8 cellular contexts compared by ENCODE assay signal in genomic region chr3:127959873-127960272, GRCh38. TPM values are rescaled to one million over a fixed set of nuclear protein-coding genes. Genes with fewer than 3 reads are reported as not detected.
DNase-seq lines count a peak whose midpoint lies in the region; ATAC-seq, FAIRE-seq and TF ChIP-seq lines count a peak whose summit lies in the region.

No MANE protein-coding gene starts in this region.

- no peak overlapping the region for H3K4me2 ChIP-seq in H1 (ENCODE audit: insufficient read depth in 1 of 2, low read depth in 2 of 2, low read length in 2 of 2)
- H3K4me2 ChIP-seq in neuronal stem cell (ENCODE audit: insufficient read depth, low read length, poor library complexity, severe bottlenecking) = no peak overlapping the region

- peak; percentile 81 to 87 for TF ChIP-seq RAD21 in H1 (IDR thresholded peaks at IDR 0.05 in 1 of 2, conservative IDR thresholded peaks at IDR 0.05 in 1 of 2; ENCODE audit: low read depth in 2 of 2, low read length in 2 of 2)

- H4K8ac ChIP-seq in H1 (ENCODE audit: extremely low read depth, insufficient read depth, low read length) (no peak overlapping the region), neuronal stem cell (ENCODE audit: low read depth, low read length) (no peak overlapping the region)

- H3K79me2 ChIP-seq in H1 (ENCODE audit: control insufficient read depth in 1 of 2, insufficient read depth in 2 of 2, low read length in 2 of 2) = no peaks in the 10 kb centered on the region

- no peaks in the 10 kb centered on the region for H3K9me3 ChIP-seq in right atrium auricular region
- H3K9me3 ChIP-seq in H1 (ENCODE audit: insufficient read depth in 2 of 2, low read depth in 1 of 2, low read length in 1 of 2) = no peaks in the 10 kb centered on the region; a peak in 1 of 4 replicates
- no peaks in the 10 kb centered on the region for H3K9me3 ChIP-seq in neuronal stem cell (replicated peaks in 1 of 2; ENCODE audit: control insufficient read depth in 2 of 2, insufficient read depth in 1 of 2, low read depth in 1 of 2, low read length in 2 of 2)

- peak in 1 of 2 donors; percentile 60 for TF ChIP-seq CTCF in right atrium auricular region (IDR thresholded peaks at IDR 0.05)
- TF ChIP-seq CTCF in H1 (IDR thresholded peaks at IDR 0.05; ENCODE audit: control extremely low read depth in 1 of 3, insufficient read depth in 1 of 3, low read depth in 1 of 3, low read length in 3 of 3) = peak; percentile 71 to 81 (median 76)

- peaks cover 0 to 20% of the 10 kb centered on the region in 2 donors for H3K4me1 ChIP-seq in right atrium auricular region
- H3K4me1 ChIP-seq in H1 (replicated peaks in 1 of 4; ENCODE audit: control insufficient read depth in 3 of 4, insufficient read depth in 4 of 4, low read length in 3 of 4) = no peaks in the 10 kb centered on the region; a peak in 1 of 7 replicates
- no peaks in the 10 kb centered on the region for H3K4me1 ChIP-seq in neuronal stem cell (ENCODE audit: control insufficient read depth in 2 of 2, insufficient read depth in 1 of 2, low read depth in 1 of 2, low read length in 2 of 2)

- H4K20me1 ChIP-seq in H1 (replicated peaks in 1 of 2; ENCODE audit: control insufficient read depth in 1 of 2, insufficient read depth in 2 of 2, low read length in 2 of 2) = no peaks in the 10 kb centered on the region

- WGBS in H1 (ENCODE audit: extremely low coverage in 1 of 2, insufficient coverage in 1 of 2, insufficient read length in 1 of 2, insufficient replicate concordance in 2 of 2, low coverage in 1 of 2, low lambda C conversion rate in 2 of 2, missing lambda C conversion rate in 1 of 2), 2 experiments = 47% methylated on average over 4 of the region's 4 CpGs; no CpG with 5 or more reads in 1 of the 2 experiments
- WGBS in neuronal stem cell (ENCODE audit: extremely low coverage in 2 of 2, insufficient read length in 2 of 2, insufficient replicate concordance in 1 of 2), 2 donors = no CpG with 5 or more reads among the region's 4 CpGs

- H2AFZ ChIP-seq in H1 (ENCODE audit: low read length) (no peak overlapping the region), neuronal stem cell (ENCODE audit: low read length) (no peak overlapping the region)

- DNase-seq in Right ventricle myocardium superior (no peak), right atrium auricular region (ENCODE audit: low spot score) (no peak), NCI-H524 (lab: John Stamatoyannopoulos, UW) (peak; percentile 90 to 95), H1 (ENCODE audit: low read depth in 1 of 2, low spot score in 2 of 2) (peak in 1 of 2 experiments; percentile 59), neuronal stem cell (ENCODE audit: low spot score) (peak; percentile 20), hippocampal formation (lab: John Stamatoyannopoulos, UW) (no peak), NCI-H1436 (lab: John Stamatoyannopoulos, UW) (no peak)

- H2BK120ac ChIP-seq in H1 (replicated peaks; ENCODE audit: low read depth, low read length) (no peak overlapping the region), neuronal stem cell (ENCODE audit: low read depth, low read length) (no peak overlapping the region)

- H2BK15ac ChIP-seq in H1 (ENCODE audit: low read length) (no peak overlapping the region), neuronal stem cell (ENCODE audit: low read length) (no peak overlapping the region)

- H3K79me1 ChIP-seq in H1 (ENCODE audit: low read depth, low read length) (no peaks in the 10 kb centered on the region), neuronal stem cell (ENCODE audit: low read depth, low read length) (no peaks in the 10 kb centered on the region)

- ATAC-seq in Right ventricle myocardium superior (ENCODE audit: poor library complexity) = peak; percentile 62
- no peak for ATAC-seq in HG03521 (IDR thresholded peaks at IDR 0.05; ENCODE audit: unreplicated experiment)

- H3K9ac ChIP-seq in H1 (replicated peaks in 1 of 4; ENCODE audit: extremely low read depth in 1 of 4, low read depth in 3 of 4, low read length in 3 of 4) = no peak overlapping the region
- H3K9ac ChIP-seq in neuronal stem cell (ENCODE audit: low read depth, low read length, poor library complexity) = no peak overlapping the region

- TF ChIP-seq POLR2A in H1 (IDR thresholded peaks at IDR 0.05; ENCODE audit: control extremely low read depth in 1 of 2, low read depth in 2 of 2, low read length in 2 of 2) = no peak

- H3K27ac ChIP-seq in right atrium auricular region = peak overlapping the region in 1 of 2 donors; percentile 28
- H3K27ac ChIP-seq in H1 (ENCODE audit: low read depth, low read length) = no peak overlapping the region
- H3K27ac ChIP-seq in neuronal stem cell (replicated peaks; ENCODE audit: low read length) = no peak overlapping the region

- H3K23ac ChIP-seq in H1 (ENCODE audit: insufficient read length) (no peak overlapping the region), neuronal stem cell (ENCODE audit: low read depth, low read length, poor library complexity) (no peak overlapping the region)

- H3K18ac ChIP-seq in H1 (ENCODE audit: extremely low read depth, low read length) (no peak overlapping the region), neuronal stem cell (ENCODE audit: low read length) (no peak overlapping the region)

- H3K27me3 ChIP-seq in right atrium auricular region (no peaks in the 10 kb centered on the region), H1 (replicated peaks in 1 of 4; ENCODE audit: control insufficient read depth in 3 of 4, extremely low read depth in 1 of 4, insufficient read depth in 3 of 4, low read length in 3 of 4) (no peaks in the 10 kb centered on the region), neuronal stem cell (ENCODE audit: control insufficient read depth in 3 of 3, insufficient read depth in 3 of 3, low read depth in 1 of 3, low read length in 3 of 3) (peaks cover 0 to 14% (median 0%) of the 10 kb centered on the region in 3 experiments)

- H2BK12ac ChIP-seq in H1 (ENCODE audit: low read depth, low read length) = no peak overlapping the region
- no peak overlapping the region for H2BK12ac ChIP-seq in neuronal stem cell (ENCODE audit: low read length)

- peak; percentile 50 for FAIRE-seq in H1 (lab: Jason Lieb, UNC)

- POLR2A ChIA-PET in H1 (lab: Charles Lee; ENCODE audit: partially characterized antibody) = no interaction called here

- H3K14ac ChIP-seq in H1 (ENCODE audit: insufficient read length) (no peak overlapping the region), neuronal stem cell (ENCODE audit: low read length) (no peak overlapping the region)

- H2BK5ac ChIP-seq in H1 (ENCODE audit: low read depth, low read length) = no peak overlapping the region
- H2BK5ac ChIP-seq in neuronal stem cell (ENCODE audit: low read length) = no peak overlapping the region

- TF ChIP-seq EP300 in H1 (IDR thresholded peaks at IDR 0.05; ENCODE audit: borderline replicate concordance in 1 of 2, low read depth in 2 of 2, low read length in 2 of 2) = no peak

- no peak overlapping the region for H4K5ac ChIP-seq in H1 (ENCODE audit: insufficient read length, low read depth, low read length)

- no peak overlapping the region for H2AK5ac ChIP-seq in H1 (ENCODE audit: low read depth, low read length)
- H2AK5ac ChIP-seq in neuronal stem cell (ENCODE audit: low read depth, low read length) = no peak overlapping the region

- no peaks in the 10 kb centered on the region for H3K23me2 ChIP-seq in H1 (ENCODE audit: low read depth, low read length)

- H3K4ac ChIP-seq in H1 (replicated peaks; ENCODE audit: insufficient read length, low read depth, low read length) = no peak overlapping the region
- no peak overlapping the region for H3K4ac ChIP-seq in neuronal stem cell (ENCODE audit: low read length)

- no peak overlapping the region for H2BK20ac ChIP-seq in H1 (ENCODE audit: low read length)

- H3K36me3 ChIP-seq in right atrium auricular region = no peaks in the 10 kb centered on the region
- H3K36me3 ChIP-seq in H1 (ENCODE audit: control insufficient read depth in 2 of 4, insufficient read depth in 4 of 4, low read length in 3 of 4) = no peaks in the 10 kb centered on the region
- no peaks in the 10 kb centered on the region for H3K36me3 ChIP-seq in neuronal stem cell (replicated peaks in 1 of 2; ENCODE audit: control insufficient read depth in 2 of 2, insufficient read depth in 2 of 2, low read length in 2 of 2)

- H4K91ac ChIP-seq in H1 (replicated peaks; ENCODE audit: insufficient read length, low read length) = no peak overlapping the region
- no peak overlapping the region for H4K91ac ChIP-seq in neuronal stem cell (ENCODE audit: low read depth, low read length, poor library complexity)

- H3K4me3 ChIP-seq in right atrium auricular region (no peak overlapping the region), H1 (ENCODE audit: extremely low read depth in 1 of 4, insufficient read depth in 2 of 4, low read depth in 3 of 4, low read length in 4 of 4) (no peak overlapping the region), neuronal stem cell (ENCODE audit: low read length in 2 of 2) (no peak overlapping the region)

- CTCF ChIA-PET in H1 (lab: Charles Lee; ENCODE audit: partially characterized antibody) = interaction anchor here (0.6 to 5.9 kb wide), 24 partner anchors 11 to 340 kb away, joined by 3 to 57 read pairs (median 4); no protein-coding TSS in a partner anchor

- intact Hi-C loops in Right ventricle myocardium superior (cut with DNase I) = no loop called here

- no peak overlapping the region for H3K56ac ChIP-seq in H1 (replicated peaks; ENCODE audit: insufficient read length, low read depth, low read length)

TF ChIP-seq in H1, 55 proteins besides CTCF, POLR2A, EP300 and RAD21:
- TF ChIP-seq KDM1A (IDR thresholded peaks at IDR 0.05; ENCODE audit: borderline replicate concordance, low read length) (no peak), EGR1 (IDR thresholded peaks at IDR 0.05; ENCODE audit: borderline replicate concordance, low read depth, low read length) (no peak), TAF1 (IDR thresholded peaks at IDR 0.05; ENCODE audit: low read depth, low read length) (no peak), CTBP2 (IDR thresholded peaks at IDR 0.05; ENCODE audit: borderline replicate concordance, insufficient read depth, insufficient read length, low read length) (no peak), NRF1 (IDR thresholded peaks at IDR 0.05; ENCODE audit: low read depth, low read length) (no peak), CHD2 (IDR thresholded peaks at IDR 0.05; ENCODE audit: low read length) (no peak), SP2 (IDR thresholded peaks at IDR 0.05; ENCODE audit: low read length) (no peak), JUN (IDR thresholded peaks at IDR 0.05; ENCODE audit: low read depth, low read length) (no peak)

RNA-seq across cellular contexts. Expression of gene KBTBD12, which starts 44.8 kb away (rescaled TPM):
- total RNA-seq in Right ventricle myocardium superior (29.4 TPM), right atrium auricular region (1 to 10 TPM; 1.5 to 4.4 TPM)
- total RNA-seq in H1 (2021; fragmentation: NEBNext Ultra II Directional; extraction: Animal tissue kit (Norgen Biotek cat#: 25700)) = 0.17 and 0.63 TPM in 2 replicates
- polyA plus RNA-seq in H1 (2011; rRNA removed) = 0.20 and 0.33 TPM in 2 replicates
- polyA plus RNA-seq in H1 (2011; cell fraction: cytosol; rRNA removed) = 0.35 TPM
- polyA plus RNA-seq in H1 (2011; cell fraction: nucleus; rRNA removed) = 0.16 TPM
- polyA plus RNA-seq in H1 (2012, experiment 1 of 2) = 0.20 to 0.29 TPM (median 0.25 TPM) in 4 replicates
- polyA plus RNA-seq in H1 (2012, experiment 2 of 2) = not detected
- polyA plus RNA-seq in H1 (2013, experiment 1 of 2) = 0.20 TPM
- polyA plus RNA-seq in H1 (2013, experiment 2 of 2) = 0.11 TPM
- 0.46 and 0.76 TPM in 2 replicates for polyA minus RNA-seq in H1 (2011; rRNA and poly(A)+ RNA removed)
- 0.73 TPM for polyA minus RNA-seq in H1 (2011; cell fraction: cytosol; rRNA and poly(A)+ RNA removed)
- polyA minus RNA-seq in H1 (2011; cell fraction: nucleus; rRNA and poly(A)+ RNA removed) = 3.0 TPM
- polyA plus RNA-seq in neuronal stem cell (2013, experiment 1 of 2) = 0.06 TPM
- 0.10 TPM for polyA plus RNA-seq in neuronal stem cell (2013, experiment 2 of 2)

Comparison
In these comparisons a context has a peak if more than half of its experiments do, and no peak if none do; other contexts are left out.
1. DNase-seq: peak in NCI-H524 (2 of 2) and neuronal stem cell (single experiment); none in Right ventricle myocardium superior (single experiment), right atrium auricular region (single experiment), hippocampal formation (0 of 2) and NCI-H1436 (single experiment).